In genomic region chr5:141484499-141485304, GRCh38 we compare ENCODE assay signal across 9 cellular contexts. TPM values are rescaled to one million over a fixed set of nuclear protein-coding genes. Genes with fewer than 3 reads are reported as not detected.
DNase-seq lines count a peak whose midpoint lies in the region; ATAC-seq, FAIRE-seq and TF ChIP-seq lines count a peak whose summit lies in the region.
"Had no signal": no experiment of that assay in that cellular context is flagged by ENCODE, and none has a peak within 500 bp of the region (broad histone marks: within the 10 kb centered on the region; RNA-seq: fewer than 3 reads in every experiment).

PCDHGC4 (plus strand) TSS chr5:141485030; CDS start chr5:141485174, 144 bp downstream.

- H3K36me3 Mint-ChIP-seq in MCF 10A (ENCODE audit: insufficient read depth, unreplicated experiment), result peaks cover 14% of the 10 kb centered on the region
- H3K36me3 Mint-ChIP-seq in immature natural killer cell, result no peaks in the 10 kb centered on the region
- no peaks in the 10 kb centered on the region for H3K36me3 Mint-ChIP-seq in stimulated activated naive B cell treated with anti-CD40 and anti-IgM and Interleukin-4, amounts not matched to agents 10 μg/mL and 1 μg/mL and 100 μg/mL, for 72 hours

- CTCF ChIA-PET in MCF 10A (lab: Yijun Ruan, JAX), result interaction anchor here (0.8 to 4.4 kb wide), 5 partner anchors 9 to 73 kb away, joined by 3 to 26 read pairs (median 4); partner anchors contain the start of gene PCDHGC3

- no peaks in the 10 kb centered on the region for H3K27me3 ChIP-seq in breast epithelium

- in situ Hi-C loops in astrocyte of the cerebellum (cut with HindIII; ENCODE audit: low sequenced_read_pairs), result loop anchor here (5.0 kb wide), 1 partner anchor 33 kb away; no protein-coding TSS in a partner anchor

- DNase-seq in breast epithelium (ENCODE audit: low spot score in 2 of 2), result no peak
- DNase-seq in MCF 10A (ENCODE audit: unreplicated experiment), result no peak
- no peak for DNase-seq in astrocyte of the cerebellum (ENCODE audit: low read depth)
- DNase-seq in immature natural killer cell, result no peak
- no peak for DNase-seq in stimulated activated naive B cell treated with anti-CD40 and anti-IgM and Interleukin-4, amounts not matched to agents 10 μg/mL and 1 μg/mL and 100 μg/mL, for 72 hours
- no peak for DNase-seq in urothelium cell line (ENCODE audit: low spot score)

- no peaks in the 10 kb centered on the region for H3K27me3 Mint-ChIP-seq in MCF 10A (ENCODE audit: insufficient read depth, unreplicated experiment)
- H3K27me3 Mint-ChIP-seq in immature natural killer cell (ENCODE audit: low read depth in 3 of 3), result peaks cover 10 to 37% (median 17%) of the 10 kb centered on the region in 3 donors
- peaks cover 77 to 84% of the 10 kb centered on the region in 2 donors for H3K27me3 Mint-ChIP-seq in stimulated activated naive B cell treated with anti-CD40 and anti-IgM and Interleukin-4, amounts not matched to agents 10 μg/mL and 1 μg/mL and 100 μg/mL, for 72 hours

- H3K27ac Mint-ChIP-seq in MCF 10A (ENCODE audit: low read depth, unreplicated experiment) (no peak within 1 kb of the TSS), immature natural killer cell (no peak within 1 kb of the TSS)
- H3K27ac Mint-ChIP-seq in stimulated activated naive B cell treated with anti-CD40 and anti-IgM and Interleukin-4, amounts not matched to agents 10 μg/mL and 1 μg/mL and 100 μg/mL, for 72 hours, result no peak within 1 kb of the TSS
- H3K27ac Mint-ChIP-seq: T-helper 1 cell treated with Interleukin-12 subunit alpha and Interleukin-12 subunit beta and Interleukin-4 antibody, amounts not matched to agents 30 μg/mL and 1 μg/mL, for 36 hours had no signal

- no peak within 1 kb of the TSS for H3K27ac ChIP-seq in breast epithelium

- POLR2A ChIA-PET in MCF 10A (lab: Yijun Ruan, JAX), result interaction anchor here (0.7 to 1.0 kb wide), 2 partner anchors 8 to 24 kb away, joined by 3 read pairs; no protein-coding TSS in a partner anchor

- no peaks in the 10 kb centered on the region for H3K9me3 ChIP-seq in breast epithelium

- intact Hi-C loops in breast epithelium (cut with DNase I; ENCODE audit: low total_unique reads) (no loop called here), MCF 10A (cut with micrococcal nuclease) (no loop called here)

- H3K4me1 ChIP-seq in breast epithelium, result peaks cover 0 to 6% of the 10 kb centered on the region in 2 donors

- H3K4me3 Mint-ChIP-seq in MCF 10A (ENCODE audit: unreplicated experiment) (no peak within 1 kb of the TSS), immature natural killer cell (peak within 1 kb of the TSS in 4 of 5 donors; percentile 11 to 34 (median 14))
- peak within 1 kb of the TSS; percentile 17 to 65 for H3K4me3 Mint-ChIP-seq in stimulated activated naive B cell treated with anti-CD40 and anti-IgM and Interleukin-4, amounts not matched to agents 10 μg/mL and 1 μg/mL and 100 μg/mL, for 72 hours
- H3K4me3 Mint-ChIP-seq: T-helper 1 cell treated with Interleukin-12 subunit alpha and Interleukin-12 subunit beta and Interleukin-4 antibody, amounts not matched to agents 30 μg/mL and 1 μg/mL, for 36 hours had no signal

- BruUV-seq in MCF 10A (replicated peaks; lab: Mats Ljungman, UMichigan), result no TSS peak

- no peak for FAIRE-seq in urothelium cell line (lab: Jason Lieb, UNC)

- H3K9me3 Mint-ChIP-seq in MCF 10A (ENCODE audit: unreplicated experiment), result no peaks in the 10 kb centered on the region
- H3K9me3 Mint-ChIP-seq in immature natural killer cell, result peaks cover 0 to 3% (median 0%) of the 10 kb centered on the region in 6 donors
- no peaks in the 10 kb centered on the region for H3K9me3 Mint-ChIP-seq in stimulated activated naive B cell treated with anti-CD40 and anti-IgM and Interleukin-4, amounts not matched to agents 10 μg/mL and 1 μg/mL and 100 μg/mL, for 72 hours
- H3K9me3 Mint-ChIP-seq: T-helper 1 cell treated with Interleukin-12 subunit alpha and Interleukin-12 subunit beta and Interleukin-4 antibody, amounts not matched to agents 30 μg/mL and 1 μg/mL, for 36 hours had no signal

- TF ChIP-seq CTCF in breast epithelium (IDR thresholded peaks at IDR 0.05), result no peak
- TF ChIP-seq CTCF in MCF 10A (IDR thresholded peaks at IDR 0.05; ENCODE audit: unreplicated experiment), result no peak
- TF ChIP-seq CTCF in astrocyte of the cerebellum (IDR thresholded peaks at IDR 0.05; ENCODE audit: low read depth, low read length, missing control alignments), result no peak

- TF ChIP-seq POLR2A in breast epithelium (IDR thresholded peaks at IDR 0.05), result no peak

- peak within 1 kb of the TSS; percentile 15 to 58 (median 44) for H3K4me3 ChIP-seq in breast epithelium
- peak within 1 kb of the TSS; percentile 32 for H3K4me3 ChIP-seq in astrocyte of the cerebellum (ENCODE audit: low read depth, low read length)

- peaks cover 14% of the 10 kb centered on the region for H3K4me1 Mint-ChIP-seq in MCF 10A (ENCODE audit: insufficient read depth, unreplicated experiment)
- H3K4me1 Mint-ChIP-seq in immature natural killer cell, result peaks cover 2 to 9% of the 10 kb centered on the region in 2 donors
- peaks cover 8 to 11% of the 10 kb centered on the region in 2 donors for H3K4me1 Mint-ChIP-seq in stimulated activated naive B cell treated with anti-CD40 and anti-IgM and Interleukin-4, amounts not matched to agents 10 μg/mL and 1 μg/mL and 100 μg/mL, for 72 hours

- ATAC-seq in stimulated activated naive B cell treated with anti-CD40 and anti-IgM and Interleukin-4, amounts not matched to agents 10 μg/mL and 1 μg/mL and 100 μg/mL, for 72 hours (replicated peaks), result no peak
- ATAC-seq in HG03175 (IDR thresholded peaks at IDR 0.05; ENCODE audit: unreplicated experiment), result no peak
- no peak for ATAC-seq in HG02840 (IDR thresholded peaks at IDR 0.05; ENCODE audit: low FRiP score, unreplicated experiment)

- H3K36me3 ChIP-seq in breast epithelium, result no peaks in the 10 kb centered on the region

RNA-seq across cellular contexts. Expression of gene PCDHGC4, which starts in this region (rescaled TPM):
- total RNA-seq in breast epithelium (1 to 10 TPM; 2.6 to 6.2 (median 6.0) TPM), MCF 10A (2022) (0.40 and 1.7 TPM in 2 replicates)
- polyA plus RNA-seq in immature natural killer cell, result not detected
